Comparison of ENCODE assay signal across 13 cellular contexts in the genomic region with DNA sequence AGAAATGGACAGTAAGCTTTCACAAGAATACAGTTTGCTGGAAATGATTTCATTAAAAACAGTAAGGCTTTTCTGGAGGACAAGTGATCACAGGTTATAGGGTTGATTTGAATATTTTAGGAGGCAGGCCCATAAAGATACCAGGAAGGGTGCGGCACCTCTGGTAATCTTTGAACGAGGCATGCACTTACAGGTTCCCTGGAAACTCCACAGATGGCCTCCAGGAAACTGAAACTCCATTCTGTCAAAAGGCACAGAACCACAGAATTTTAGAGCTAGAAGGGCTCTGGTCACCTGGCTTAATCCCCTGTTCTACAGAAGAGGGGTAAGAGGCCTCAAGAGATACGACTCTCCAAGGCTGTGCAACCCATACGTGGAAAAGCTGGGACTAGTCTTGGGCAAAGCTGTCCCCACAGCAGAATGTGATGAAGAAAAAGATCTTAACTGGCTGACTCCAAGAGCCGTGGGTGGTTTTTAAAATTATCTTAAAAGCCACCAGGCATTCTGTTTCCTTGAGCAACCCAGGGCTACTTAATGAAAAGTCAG. TPM values are rescaled to one million over a fixed set of nuclear protein-coding genes. Genes with fewer than 3 reads are reported as not detected.
DNase-seq lines count a peak whose midpoint lies in the region; ATAC-seq and TF ChIP-seq lines count a peak whose summit lies in the region.
"Had no signal": no experiment of that assay in that cellular context is flagged by ENCODE, and none has a peak within 500 bp of the region (broad histone marks: within the 10 kb centered on the region; RNA-seq: fewer than 3 reads in every experiment).

No MANE protein-coding gene starts in this region.

- H3K4me3 ChIP-seq in AG10803 (ENCODE audit: low read length) (peak overlapping the region; percentile 93), KMS-11 (IDR thresholded peaks at IDR 0.05; ENCODE audit: insufficient read depth, low read depth, low read length) (no peak overlapping the region), breast epithelium (peak overlapping the region in 2 of 3 donors; percentile 7 to 77), mucosa of rectum (ENCODE audit: low read length in 2 of 2) (peak overlapping the region; percentile 44 to 93)

- H3K36me3 ChIP-seq in KMS-11 (ENCODE audit: insufficient read depth) = no peaks in the 10 kb centered on the region
- no peaks in the 10 kb centered on the region for H3K36me3 ChIP-seq in breast epithelium
- H3K36me3 ChIP-seq in mucosa of rectum (ENCODE audit: control insufficient read depth in 2 of 2, insufficient read depth in 2 of 2, low read length in 2 of 2) = peaks cover 27 to 29% of the 10 kb centered on the region in 2 donors

- no peaks in the 10 kb centered on the region for H4K20me1 ChIP-seq in KMS-11 (ENCODE audit: insufficient read depth)

- H2AFZ ChIP-seq in KMS-11 (ENCODE audit: low read depth) = no peak overlapping the region

- H3K79me2 ChIP-seq in KMS-11 (ENCODE audit: insufficient read depth, low read depth) = no peaks in the 10 kb centered on the region

- H3K9ac ChIP-seq in KMS-11 (no peak overlapping the region), mucosa of rectum (ENCODE audit: low read depth in 1 of 2, low read length in 2 of 2) (peak overlapping the region; percentile 64 to 98)

- no peaks in the 10 kb centered on the region for H3K9me3 ChIP-seq in breast epithelium
- H3K9me3 ChIP-seq in mucosa of rectum (ENCODE audit: control insufficient read depth in 2 of 2, low read length in 2 of 2) = no peaks in the 10 kb centered on the region

- TF ChIP-seq POLR2A in breast epithelium (IDR thresholded peaks at IDR 0.05) = no peak

- H3K27ac ChIP-seq in KMS-11 = no peak overlapping the region
- peak overlapping the region in 1 of 2 donors; percentile 29 for H3K27ac ChIP-seq in breast epithelium
- peak overlapping the region; percentile 68 to 69 for H3K27ac ChIP-seq in mucosa of rectum (ENCODE audit: low read depth in 2 of 2, low read length in 2 of 2)

- H3K4me2 ChIP-seq in KMS-11 = peak overlapping the region; percentile 78; the same call in 1 of the 2 replicates

- no peak for DNase-seq in AG10803 (ENCODE audit: low read depth)
- no peak for DNase-seq in breast epithelium (ENCODE audit: low spot score in 2 of 2)
- DNase-seq in DMS153 (lab: John Stamatoyannopoulos, UW) = no peak
- no peak for DNase-seq in cortex of kidney (lab: John Stamatoyannopoulos, UW)
- DNase-seq in NCI-H82 treated with DMSO at 0.1 percent for 48 hours (lab: John Stamatoyannopoulos, UW; ENCODE audit: unreplicated experiment) = no peak
- DNase-seq: hypothalamus, NCI-H1417 treated with DMSO at 0.1 percent for 48 hours, posterior cingulate gyrus, SIG-M5 had no signal

- H3K27me3 ChIP-seq in KMS-11 (ENCODE audit: insufficient read depth, low read depth) (no peaks in the 10 kb centered on the region), breast epithelium (no peaks in the 10 kb centered on the region), mucosa of rectum (ENCODE audit: control insufficient read depth in 2 of 2, insufficient read depth in 2 of 2, low read length in 2 of 2) (no peaks in the 10 kb centered on the region)

- H3K4me1 ChIP-seq in KMS-11 (ENCODE audit: low read depth, poor library complexity, severe bottlenecking) (peaks cover 33% of the 10 kb centered on the region), breast epithelium (no peaks in the 10 kb centered on the region), mucosa of rectum (ENCODE audit: control insufficient read depth in 2 of 2, insufficient read depth in 2 of 2, low read length in 2 of 2) (peaks cover 10 to 13% of the 10 kb centered on the region in 2 donors)

- TF ChIP-seq CTCF in AG10803 (conservative IDR thresholded peaks at IDR 0.05; ENCODE audit: low read length) = no peak
- no peak for TF ChIP-seq CTCF in KMS-11 (conservative IDR thresholded peaks at IDR 0.05; ENCODE audit: low read depth, low read length)
- TF ChIP-seq CTCF in breast epithelium (IDR thresholded peaks at IDR 0.05) = no peak

- intact Hi-C loops in breast epithelium (cut with DNase I; ENCODE audit: low total_unique reads) = no loop called here

- ATAC-seq in HG03039 (IDR thresholded peaks at IDR 0.05; ENCODE audit: unreplicated experiment) = no peak

RNA-seq across cellular contexts. Expression of a gene that starts 1.2 kb away (rescaled TPM):
- total RNA-seq in breast epithelium = 1 to 10 TPM; 3.2 to 9.5 (median 6.7) TPM

RNA-seq across cellular contexts. Expression of a gene that starts 51.2 kb away (rescaled TPM):
- total RNA-seq in breast epithelium = 1 to 10 TPM in 1 of 3 donors, under 1 TPM in 1, not detected in 1; 0.15 to 1.6 TPM
- total RNA-seq: Daoy had no signal
